30 cellular contexts compared by ENCODE assay signal in the genomic region with DNA sequence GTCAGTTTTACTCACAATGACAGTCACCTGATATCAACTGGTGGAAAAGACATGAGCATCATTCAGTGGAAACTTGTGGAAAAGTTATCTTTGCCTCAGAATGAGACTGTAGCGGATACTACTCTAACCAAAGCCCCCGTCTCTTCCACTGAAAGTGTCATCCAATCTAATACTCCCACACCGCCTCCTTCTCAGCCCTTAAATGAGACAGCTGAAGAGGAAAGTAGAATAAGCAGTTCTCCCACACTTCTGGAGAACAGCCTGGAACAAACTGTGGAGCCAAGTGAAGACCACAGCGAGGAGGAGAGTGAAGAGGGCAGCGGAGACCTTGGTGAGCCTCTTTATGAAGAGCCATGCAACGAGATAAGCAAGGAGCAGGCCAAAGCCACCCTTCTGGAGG. TPM values are rescaled to one million over a fixed set of nuclear protein-coding genes. Genes with fewer than 3 reads are reported as not detected.
A peak's percentile ranks its signal among the peaks of the same experiment; 100 is the strongest.
DNase-seq lines count a peak whose midpoint lies in the region; ATAC-seq and TF ChIP-seq lines count a peak whose summit lies in the region.
"Had no signal": no experiment of that assay in that cellular context is flagged by ENCODE, and none has a peak within 500 bp of the region (broad histone marks: within the 10 kb centered on the region; RNA-seq: fewer than 3 reads in every experiment).

No MANE protein-coding gene starts in this region.

- peaks cover 26% of the 10 kb centered on the region for H3K4me1 Mint-ChIP-seq in activated T-cell treated with anti-CD3 and anti-CD28 coated beads, Interleukin-2, amount 50 U/mL, for 24 hours (ENCODE audit: low read depth)
- no peaks in the 10 kb centered on the region for H3K4me1 Mint-ChIP-seq in central memory CD8-positive, alpha-beta T cell
- peaks cover 8% of the 10 kb centered on the region for H3K4me1 Mint-ChIP-seq in progenitor cell of endocrine pancreas (ENCODE audit: low read depth)

- peaks cover 89% of the 10 kb centered on the region for H3K36me3 Mint-ChIP-seq in activated T-cell treated with anti-CD3 and anti-CD28 coated beads, Interleukin-2, amount 50 U/mL, for 24 hours (ENCODE audit: low read depth)
- peaks cover 51% of the 10 kb centered on the region for H3K36me3 Mint-ChIP-seq in central memory CD8-positive, alpha-beta T cell (ENCODE audit: insufficient read depth)
- peaks cover 23% of the 10 kb centered on the region for H3K36me3 Mint-ChIP-seq in progenitor cell of endocrine pancreas (ENCODE audit: insufficient read depth)

- CTCF ChIA-PET in HEK293 (lab: Yijun Ruan, JAX), result interaction anchor here (0.7 to 5.1 kb wide), 5 partner anchors 90 to 1917 kb away, joined by 3 to 29 read pairs (median 4); no protein-coding TSS in a partner anchor

- DNase-seq in activated T-cell treated with anti-CD3 and anti-CD28 coated beads, Interleukin-2, amount 50 U/mL, for 24 hours, result no peak
- DNase-seq in activated T-cell treated with anti-CD3 and anti-CD28 coated beads, Interleukin-2, amount 50 U/mL, for 1 hour, result no peak
- no peak for DNase-seq in central memory CD8-positive, alpha-beta T cell (ENCODE audit: low spot score in 2 of 2)
- DNase-seq in progenitor cell of endocrine pancreas (ENCODE audit: low spot score, unreplicated experiment) (no peak), NCI-H187 (lab: John Stamatoyannopoulos, UW) (no peak)
- no peak for DNase-seq in effector CD8-positive, alpha-beta T cell (lab: John Stamatoyannopoulos, UW)
- DNase-seq: CD4-positive, alpha-beta T cell; dermis blood vessel endothelial cell; foreskin fibroblast; H7; MG63; naive B cell; NCI-H1105; NCI-H187 treated with DMSO at 0.1 percent for 48 hours; NCI-H2171 treated with DMSO at 0.1 percent for 48 hours; NCI-H510A; retina; SHP77 treated with DMSO at 0.1 percent for 48 hours; small intestine; stimulated activated naive CD4-positive, alpha-beta T cell; T-helper 2 cell had no signal

- no peak for ATAC-seq in central memory CD8-positive, alpha-beta T cell (replicated peaks; ENCODE audit: extremely low read depth, poor library complexity, severe bottlenecking)
- no peak for ATAC-seq in GM19328 (IDR thresholded peaks at IDR 0.05; ENCODE audit: unreplicated experiment)
- ATAC-seq: A549; activated CD4-positive, CD25-positive, alpha-beta regulatory T cell treated with anti-CD3 and anti-CD28 coated beads, Interleukin-2, amount 50 U/mL, for 24 hours; esophagus mucosa had no signal

- no peaks in the 10 kb centered on the region for H3K9me3 ChIP-seq in HEK293 (ENCODE audit: control insufficient read depth, insufficient read depth, low read depth, low read length)
- H3K9me3 ChIP-seq: A549, MG63, vagina had no signal

- no peak overlapping the region for H3K4me3 ChIP-seq in HEK293 (ENCODE audit: low read depth, low read length)
- H3K4me3 ChIP-seq: A549, MG63, vagina had no signal

- no peaks in the 10 kb centered on the region for H3K9me3 Mint-ChIP-seq in activated T-cell treated with anti-CD3 and anti-CD28 coated beads, Interleukin-2, amount 50 U/mL, for 24 hours
- H3K9me3 Mint-ChIP-seq in central memory CD8-positive, alpha-beta T cell, result no peaks in the 10 kb centered on the region
- H3K9me3 Mint-ChIP-seq in progenitor cell of endocrine pancreas (ENCODE audit: low read depth), result no peaks in the 10 kb centered on the region
- H3K9me3 Mint-ChIP-seq: CD4-positive, alpha-beta T cell; mesothelial cell of epicardium; naive B cell had no signal

- H3K27ac ChIP-seq in HEK293 (ENCODE audit: extremely low read depth, low read depth, low read length), result no peak overlapping the region
- H3K27ac ChIP-seq: A549, HL-60, KMS-11, vagina had no signal

- TF ChIP-seq CTCF in HEK293 (tag by site-specific recombination; IDR thresholded peaks at IDR 0.05) (no peak), progenitor cell of endocrine pancreas (IDR thresholded peaks at IDR 0.05; ENCODE audit: unreplicated experiment) (no peak)

- H3K27ac Mint-ChIP-seq in activated T-cell treated with anti-CD3 and anti-CD28 coated beads, Interleukin-2, amount 50 U/mL, for 24 hours, result peak overlapping the region; percentile 85
- H3K27ac Mint-ChIP-seq in central memory CD8-positive, alpha-beta T cell (ENCODE audit: low read depth), result peak overlapping the region; percentile 27
- H3K27ac Mint-ChIP-seq in progenitor cell of endocrine pancreas, result peak overlapping the region; percentile 79
- H3K27ac Mint-ChIP-seq: CD4-positive, alpha-beta T cell; mesothelial cell of epicardium had no signal

- H3K4me3 Mint-ChIP-seq in activated T-cell treated with anti-CD3 and anti-CD28 coated beads, Interleukin-2, amount 50 U/mL, for 24 hours, result no peak overlapping the region
- no peak overlapping the region for H3K4me3 Mint-ChIP-seq in central memory CD8-positive, alpha-beta T cell
- H3K4me3 Mint-ChIP-seq in progenitor cell of endocrine pancreas (ENCODE audit: low read depth), result no peak overlapping the region
- H3K4me3 Mint-ChIP-seq: CD4-positive, alpha-beta T cell; mesothelial cell of epicardium; naive B cell had no signal

- POLR2A ChIA-PET in HEK293 (lab: Yijun Ruan, JAX), result no interaction called here

- H3K4me1 ChIP-seq in HEK293 (ENCODE audit: control insufficient read depth, insufficient read depth, low read length), result no peaks in the 10 kb centered on the region
- H3K4me1 ChIP-seq: vagina had no signal

- peaks cover 25 to 76% of the 10 kb centered on the region in 2 experiments for H3K36me3 ChIP-seq in HEK293 (ENCODE audit: control insufficient read depth in 2 of 2, insufficient read depth in 1 of 2, low read length in 2 of 2)

- no peaks in the 10 kb centered on the region for H3K27me3 Mint-ChIP-seq in activated T-cell treated with anti-CD3 and anti-CD28 coated beads, Interleukin-2, amount 50 U/mL, for 24 hours
- no peaks in the 10 kb centered on the region for H3K27me3 Mint-ChIP-seq in central memory CD8-positive, alpha-beta T cell
- H3K27me3 Mint-ChIP-seq in progenitor cell of endocrine pancreas, result no peaks in the 10 kb centered on the region
- H3K27me3 Mint-ChIP-seq: CD4-positive, alpha-beta T cell; naive B cell had no signal

TF ChIP-seq in HEK293, 187 proteins besides CTCF, POLR2A, EP300 and RAD21:
- TF ChIP-seq SCRT2 (tag by site-specific recombination; IDR thresholded peaks at IDR 0.05), result 0 out of 2 replicates have a peak, but pooled peaks have one; percentile 30
- TF ChIP-seq ZFHX2 (tag by site-specific recombination; conservative IDR thresholded peaks at IDR 0.05), result peak; percentile 58
- no peak for TF ChIP-seq ZNF768 (tag by site-specific recombination; IDR thresholded peaks at IDR 0.05)
- no peak for TF ChIP-seq ZNF510 (tag by site-specific recombination; IDR thresholded peaks at IDR 0.05; ENCODE audit: insufficient replicate concordance)
- TF ChIP-seq ZNF157 (tag by site-specific recombination; IDR thresholded peaks at IDR 0.05), result no peak
- TF ChIP-seq EGR2 (tag by site-specific recombination; IDR thresholded peaks at IDR 0.05; ENCODE audit: low read depth), result peak; percentile 33; the same call in 1 of the 2 replicates

RNA-seq across cellular contexts. Expression of gene COX7A2L, which starts 31.2 kb away (rescaled TPM):
- total RNA-seq in progenitor cell of endocrine pancreas, result 84.3 and 85.7 TPM in 2 replicates

Comparison
In these comparisons a context has a peak if more than half of its experiments do, and no peak if none do; other contexts are left out.
1. H3K27ac Mint-ChIP-seq: peak in every context shown above with its lines; median percentile 85 in activated T-cell treated with anti-CD3 and anti-CD28 coated beads, Interleukin-2, amount 50 U/mL, for 24 hours; 79 in progenitor cell of endocrine pancreas; 27 in central memory CD8-positive, alpha-beta T cell.